ENCODE assay signal across 23 cellular contexts in genomic region chr16:82059161-82059982, GRCh38. TPM values are rescaled to one million over a fixed set of nuclear protein-coding genes. Genes with fewer than 3 reads are reported as not detected.
"Had no signal": no experiment of that assay in that cellular context is flagged by ENCODE, and none has a peak within 500 bp of the region (broad histone marks: within the 10 kb centered on the region; RNA-seq: fewer than 3 reads in every experiment).

No MANE protein-coding gene starts in this region.

- H3K27ac ChIP-seq: body of pancreas, dorsolateral prefrontal cortex, prostate gland, right atrium auricular region had no signal

- ATAC-seq: activated CD8-positive, alpha-beta T cell treated with anti-CD3 and anti-CD28 coated beads for 36 hours; body of pancreas; left cardiac atrium; stimulated activated naive CD8-positive, alpha-beta T cell treated with anti-CD3 and anti-CD28 coated beads, Interleukin-15, amount 100 ng/mL, for 72 hours had no signal

- H3K27me3 ChIP-seq: body of pancreas, right atrium auricular region, upper lobe of right lung had no signal

- H3K9me3 ChIP-seq: body of pancreas, prostate gland, right atrium auricular region, upper lobe of right lung had no signal

- H3K27ac Mint-ChIP-seq: activated CD4-positive, alpha-beta T cell treated with anti-CD3 and anti-CD28 coated beads, Interleukin-2, amount 10 ng/mL, durations not matched to agents 24 days and 14 days; activated CD8-positive, alpha-beta T cell treated with anti-CD3 and anti-CD28 coated beads for 36 hours; activated naive CD8-positive, alpha-beta T cell treated with anti-CD3 and anti-CD28 coated beads, Interleukin-2, amount 10 ng/mL, durations not matched to agents 7 days and 5 days; activated T-cell treated with anti-CD3 and anti-CD28 coated beads, Interleukin-2, amount 50 U/mL, for 24 hours; activated T-helper 2 cell treated with anti-CD3 and anti-CD28 coated beads, Interferon-gamma antibody, Interleukin-2, Interleukin-4, amounts not matched to agents 10 μg/mL and 5 μg/mL and 100 μg/mL, durations not matched to agents 14 hours and 24 hours and 36 hours; endodermal cell; T-helper 1 cell treated with Interleukin-12 subunit alpha and Interleukin-12 subunit beta and Interleukin-4 antibody, amounts not matched to agents 30 μg/mL and 1 μg/mL, for 36 hours had no signal

- H3K9me3 Mint-ChIP-seq: activated CD4-positive, alpha-beta T cell treated with anti-CD3 and anti-CD28 coated beads, Interleukin-2, amount 10 ng/mL, durations not matched to agents 24 days and 14 days; activated CD8-positive, alpha-beta T cell treated with anti-CD3 and anti-CD28 coated beads for 36 hours; activated naive CD8-positive, alpha-beta T cell treated with anti-CD3 and anti-CD28 coated beads, Interleukin-2, amount 10 ng/mL, durations not matched to agents 7 days and 5 days; activated T-cell treated with anti-CD3 and anti-CD28 coated beads, Interleukin-2, amount 50 U/mL, for 24 hours; activated T-helper 2 cell treated with anti-CD3 and anti-CD28 coated beads, Interferon-gamma antibody, Interleukin-2, Interleukin-4, amounts not matched to agents 10 μg/mL and 5 μg/mL and 100 μg/mL, durations not matched to agents 14 hours and 24 hours and 36 hours; endodermal cell; stimulated activated naive CD8-positive, alpha-beta T cell treated with anti-CD3 and anti-CD28 coated beads, Interleukin-15, amount 100 ng/mL, for 72 hours; T-helper 1 cell treated with Interleukin-12 subunit alpha and Interleukin-12 subunit beta and Interleukin-4 antibody, amounts not matched to agents 30 μg/mL and 1 μg/mL, for 36 hours had no signal

- DNase-seq: activated CD4-positive, alpha-beta T cell treated with anti-CD3 and anti-CD28 coated beads, Interleukin-2, amount 10 ng/mL, durations not matched to agents 24 days and 14 days; activated CD8-positive, alpha-beta T cell treated with anti-CD3 and anti-CD28 coated beads for 36 hours; activated naive CD4-positive, alpha-beta T cell treated with Interleukin-2 at 50 U/mL for 16 hours; activated naive CD8-positive, alpha-beta T cell treated with anti-CD3 and anti-CD28 coated beads, Interleukin-2, amount 10 ng/mL, durations not matched to agents 7 days and 5 days; activated T-cell treated with anti-CD3 and anti-CD28 coated beads, Interleukin-2, amount 50 U/mL, for 24 hours; body of pancreas; caudate nucleus; dorsolateral prefrontal cortex; endodermal cell; erythroblast; left cardiac atrium; midbrain; stimulated activated CD4-positive, alpha-beta T cell treated with anti-CD3 and anti-CD28 coated beads, Interleukin-15, amount 100 ng/mL, for 24 hours; stimulated activated CD4-positive, alpha-beta T cell treated with anti-CD3 and anti-CD28 coated beads, Interleukin-2, amount 100 ng/mL, for 48 hours; stimulated activated naive CD8-positive, alpha-beta T cell treated with anti-CD3 and anti-CD28 coated beads, Interleukin-15, amount 100 ng/mL, for 72 hours; upper lobe of right lung had no signal

- H3K36me3 ChIP-seq: prostate gland, right atrium auricular region, upper lobe of right lung had no signal

- H3K4me3 ChIP-seq: body of pancreas, dorsolateral prefrontal cortex, lung, prostate gland, right atrium auricular region, upper lobe of right lung had no signal

- H3K4me1 Mint-ChIP-seq: activated naive CD8-positive, alpha-beta T cell treated with anti-CD3 and anti-CD28 coated beads, Interleukin-2, amount 10 ng/mL, durations not matched to agents 7 days and 5 days; stimulated activated naive CD8-positive, alpha-beta T cell treated with anti-CD3 and anti-CD28 coated beads, Interleukin-15, amount 100 ng/mL, for 72 hours had no signal

- H3K4me1 ChIP-seq: prostate gland, right atrium auricular region had no signal

- H3K36me3 Mint-ChIP-seq: activated naive CD8-positive, alpha-beta T cell treated with anti-CD3 and anti-CD28 coated beads, Interleukin-2, amount 10 ng/mL, durations not matched to agents 7 days and 5 days had no signal

- H3K4me3 Mint-ChIP-seq: activated CD4-positive, alpha-beta T cell treated with anti-CD3 and anti-CD28 coated beads, Interleukin-2, amount 10 ng/mL, durations not matched to agents 24 days and 14 days; activated CD8-positive, alpha-beta T cell treated with anti-CD3 and anti-CD28 coated beads for 36 hours; activated naive CD8-positive, alpha-beta T cell treated with anti-CD3 and anti-CD28 coated beads, Interleukin-2, amount 10 ng/mL, durations not matched to agents 7 days and 5 days; activated T-cell treated with anti-CD3 and anti-CD28 coated beads, Interleukin-2, amount 50 U/mL, for 24 hours; endodermal cell; neural crest cell; stimulated activated naive CD8-positive, alpha-beta T cell treated with anti-CD3 and anti-CD28 coated beads, Interleukin-15, amount 100 ng/mL, for 72 hours; T-helper 1 cell treated with Interleukin-12 subunit alpha and Interleukin-12 subunit beta and Interleukin-4 antibody, amounts not matched to agents 30 μg/mL and 1 μg/mL, for 36 hours had no signal

RNA-seq across cellular contexts. Expression of gene HSD17B2, which starts 24.3 kb away (rescaled TPM):
- total RNA-seq: activated CD4-positive, alpha-beta T cell treated with anti-CD3 and anti-CD28 coated beads, Interleukin-2, amount 10 ng/mL, durations not matched to agents 24 days and 14 days; activated CD8-positive, alpha-beta T cell treated with anti-CD3 and anti-CD28 coated beads for 36 hours; activated naive CD8-positive, alpha-beta T cell treated with anti-CD3 and anti-CD28 coated beads, Interleukin-2, amount 10 ng/mL, durations not matched to agents 7 days and 5 days; activated T-helper 2 cell treated with anti-CD3 and anti-CD28 coated beads, Interferon-gamma antibody, Interleukin-2, Interleukin-4, amounts not matched to agents 10 μg/mL and 5 μg/mL and 100 μg/mL, durations not matched to agents 14 hours and 24 hours and 36 hours; endodermal cell; left cardiac atrium; neural crest cell; right atrium auricular region had no signal

RNA-seq across cellular contexts. Expression of gene SDR42E1, which starts 48.1 kb away (rescaled TPM):
- total RNA-seq: neural crest cell, osteocyte had no signal
